Comparison of ENCODE assay signal across 12 cellular contexts in genomic region chr15:40746916-40747418, GRCh38. TPM values are rescaled to one million over a fixed set of nuclear protein-coding genes. Genes with fewer than 3 reads are reported as not detected.
A peak's percentile ranks its signal among the peaks of the same experiment; 100 is the strongest.
DNase-seq lines count a peak whose midpoint lies in the region; ATAC-seq, FAIRE-seq and TF ChIP-seq lines count a peak whose summit lies in the region.
"Had no signal": no experiment of that assay in that cellular context is flagged by ENCODE, and none has a peak within 500 bp of the region (broad histone marks: within the 10 kb centered on the region; RNA-seq: fewer than 3 reads in every experiment).

No MANE protein-coding gene starts in this region.

- H3K4me3 ChIP-seq in A673 (ENCODE audit: low read depth, low read length, poor library complexity, severe bottlenecking) (no peak overlapping the region), H1 (ENCODE audit: extremely low read depth in 1 of 4, insufficient read depth in 2 of 4, low read depth in 3 of 4, low read length in 4 of 4) (no peak overlapping the region)
- no peak overlapping the region for H3K4me3 ChIP-seq in CD4-positive, alpha-beta memory T cell (ENCODE audit: low read length in 2 of 2)

- WGBS in H1 (ENCODE audit: extremely low coverage in 1 of 2, insufficient coverage in 1 of 2, insufficient read length in 1 of 2, insufficient replicate concordance in 2 of 2, low coverage in 1 of 2, low lambda C conversion rate in 2 of 2, missing lambda C conversion rate in 1 of 2), 2 experiments = 90% methylated on average over 3 of the region's 3 CpGs; no CpG with 5 or more reads in 1 of the 2 experiments

- no peak overlapping the region for H3K4me2 ChIP-seq in H1 (ENCODE audit: insufficient read depth in 1 of 2, low read depth in 2 of 2, low read length in 2 of 2)

- intact Hi-C loops in A673 (cut with micrococcal nuclease; ENCODE audit: unreplicated experiment) = loop anchor here (2.0 kb wide), 2 partner anchors 112 to 146 kb away; no protein-coding TSS in a partner anchor
- intact Hi-C loops in CD4-positive, alpha-beta memory T cell (cut with micrococcal nuclease) = no loop called here

- no peak for TF ChIP-seq EP300 in H1 (IDR thresholded peaks at IDR 0.05; ENCODE audit: borderline replicate concordance in 1 of 2, low read depth in 2 of 2, low read length in 2 of 2)

- no peak for TF ChIP-seq RAD21 in H1 (IDR thresholded peaks at IDR 0.05 in 1 of 2, conservative IDR thresholded peaks at IDR 0.05 in 1 of 2; ENCODE audit: low read depth in 2 of 2, low read length in 2 of 2)

- H2AFZ ChIP-seq in H1 (ENCODE audit: low read length) = no peak overlapping the region

- FAIRE-seq in H1 (lab: Jason Lieb, UNC) = no peak
- FAIRE-seq: islet of Langerhans had no signal

- no peaks in the 10 kb centered on the region for H3K9me3 ChIP-seq in A673 (ENCODE audit: low read depth, low read length, poor library complexity, severe bottlenecking)
- no peaks in the 10 kb centered on the region for H3K9me3 ChIP-seq in CD4-positive, alpha-beta memory T cell (ENCODE audit: control insufficient read depth in 1 of 2, low read length in 2 of 2)
- no peaks in the 10 kb centered on the region for H3K9me3 ChIP-seq in H1 (ENCODE audit: insufficient read depth in 2 of 2, low read depth in 1 of 2, low read length in 1 of 2)

- peaks cover 0 to 2% (median 0%) of the 10 kb centered on the region in 8 donors for H3K9me3 Mint-ChIP-seq in CD4-positive, alpha-beta memory T cell
- H3K9me3 Mint-ChIP-seq: activated B cell treated with CpG ODN at 0.5 μM for 24 hours; naive thymus-derived CD8-positive, alpha-beta T cell had no signal

- H3K27ac Mint-ChIP-seq in CD4-positive, alpha-beta memory T cell = peak overlapping the region in 5 of 7 donors; percentile 27 to 70 (median 52)
- H3K27ac Mint-ChIP-seq: activated B cell treated with CpG ODN at 0.5 μM for 24 hours had no signal

- H3K79me2 ChIP-seq in H1 (ENCODE audit: control insufficient read depth in 1 of 2, insufficient read depth in 2 of 2, low read length in 2 of 2) = peaks cover 0 to 4% of the 10 kb centered on the region in 2 experiments; a peak in 1 of 4 replicates

- CTCF ChIA-PET in A673 (lab: Charles Lee) (interaction anchor here (0.5 to 1.5 kb wide), 12 partner anchors 16 to 320 kb away, joined by 3 to 9 read pairs (median 4); partner anchors contain the start of genes DNAJC17, RAD51, VPS18 and ZFYVE19), H1 (lab: Charles Lee; ENCODE audit: partially characterized antibody) (interaction anchor here (0.6 to 6.8 kb wide), 25 partner anchors 8 to 627 kb away, joined by 3 to 70 read pairs (median 4); partner anchors contain the start of genes C15orf62, DNAJC17, GCHFR and RHOV)
- CTCF ChIA-PET in CD4-positive, alpha-beta memory T cell (lab: Charles Lee; ENCODE audit: partially characterized antibody) = interaction anchor here (0.8 to 2.1 kb wide), 3 partner anchors 36 to 112 kb away, joined by 3 to 9 read pairs (median 4); no protein-coding TSS in a partner anchor

- TF ChIP-seq CTCF in A673 (conservative IDR thresholded peaks at IDR 0.05; ENCODE audit: low read depth, low read length) = no peak
- no peak for TF ChIP-seq CTCF in H1 (IDR thresholded peaks at IDR 0.05; ENCODE audit: control extremely low read depth in 1 of 3, insufficient read depth in 1 of 3, low read depth in 1 of 3, low read length in 3 of 3)
- TF ChIP-seq CTCF in GM13977 (IDR thresholded peaks at IDR 0.05; ENCODE audit: extremely low read depth, insufficient read depth, missing control alignments) = no peak

- no peak for ATAC-seq in GM18517 (IDR thresholded peaks at IDR 0.05; ENCODE audit: unreplicated experiment)

- no TSS peak for BruUV-seq in A673 (replicated peaks; lab: Mats Ljungman, UMichigan)

- no peak overlapping the region for H2BK5ac ChIP-seq in H1 (ENCODE audit: low read depth, low read length)

- TF ChIP-seq POLR2A in H1 (IDR thresholded peaks at IDR 0.05; ENCODE audit: control extremely low read depth in 1 of 2, low read depth in 2 of 2, low read length in 2 of 2) = no peak

- H3K36me3 ChIP-seq in A673 (ENCODE audit: insufficient read depth, low read length, poor library complexity, severe bottlenecking) = peaks cover 42% of the 10 kb centered on the region
- H3K36me3 ChIP-seq in CD4-positive, alpha-beta memory T cell (ENCODE audit: insufficient read depth, low read length) = peaks cover 20% of the 10 kb centered on the region
- peaks cover 0 to 11% (median 3%) of the 10 kb centered on the region in 4 experiments; a peak in 5 of 8 replicates for H3K36me3 ChIP-seq in H1 (ENCODE audit: control insufficient read depth in 2 of 4, insufficient read depth in 4 of 4, low read length in 3 of 4)

- no peak overlapping the region for H4K91ac ChIP-seq in H1 (replicated peaks; ENCODE audit: insufficient read length, low read length)

- H2BK12ac ChIP-seq in H1 (ENCODE audit: low read depth, low read length) = no peak overlapping the region

- peak; percentile 87 for DNase-seq in A673 (ENCODE audit: low spot score)
- DNase-seq in CD4-positive, alpha-beta memory T cell = no peak
- peak; percentile 1 for DNase-seq in NCI-H345 treated with DMSO at 0.1 percent for 48 hours (lab: John Stamatoyannopoulos, UW; ENCODE audit: unreplicated experiment)
- no peak for DNase-seq in H1 (ENCODE audit: low read depth in 1 of 2, low spot score in 2 of 2)
- no peak for DNase-seq in putamen (ENCODE audit: low spot score)
- no peak for DNase-seq in GM13977 (ENCODE audit: low spot score)
- DNase-seq in activated CD4-positive, CD25-positive, alpha-beta regulatory T cell (lab: John Stamatoyannopoulos, UW) = no peak
- DNase-seq: activated B cell treated with CpG ODN at 0.5 μM for 24 hours, NCI-H774 had no signal

- no peak overlapping the region for H3K9ac ChIP-seq in H1 (replicated peaks in 1 of 4; ENCODE audit: extremely low read depth in 1 of 4, low read depth in 3 of 4, low read length in 3 of 4)

- H2BK120ac ChIP-seq in H1 (replicated peaks; ENCODE audit: low read depth, low read length) = no peak overlapping the region

- H3K56ac ChIP-seq in H1 (replicated peaks; ENCODE audit: insufficient read length, low read depth, low read length) = no peak overlapping the region

- H3K18ac ChIP-seq in H1 (ENCODE audit: extremely low read depth, low read length) = no peak overlapping the region

- no peak overlapping the region for H3K4ac ChIP-seq in H1 (replicated peaks; ENCODE audit: insufficient read length, low read depth, low read length)

- no peak overlapping the region for H4K8ac ChIP-seq in H1 (ENCODE audit: extremely low read depth, insufficient read depth, low read length)

- no peaks in the 10 kb centered on the region for H4K20me1 ChIP-seq in H1 (replicated peaks in 1 of 2; ENCODE audit: control insufficient read depth in 1 of 2, insufficient read depth in 2 of 2, low read length in 2 of 2)

- H3K27me3 ChIP-seq in A673 (replicated peaks; ENCODE audit: insufficient read depth, low read depth, low read length, poor library complexity) (no peaks in the 10 kb centered on the region), H1 (replicated peaks in 1 of 4; ENCODE audit: control insufficient read depth in 3 of 4, extremely low read depth in 1 of 4, insufficient read depth in 3 of 4, low read length in 3 of 4) (no peaks in the 10 kb centered on the region)
- H3K27me3 ChIP-seq in CD4-positive, alpha-beta memory T cell (ENCODE audit: insufficient read depth, low read length) = no peaks in the 10 kb centered on the region

- H3K79me1 ChIP-seq in H1 (ENCODE audit: low read depth, low read length) = 0 out of 2 replicates have a peak, but pooled peaks cover 2% of the 10 kb centered on the region

- H2BK15ac ChIP-seq in H1 (ENCODE audit: low read length) = no peak overlapping the region

- H3K23ac ChIP-seq in H1 (ENCODE audit: insufficient read length) = no peak overlapping the region

- H3K4me1 ChIP-seq in A673 (ENCODE audit: insufficient read depth, low read length, poor library complexity, severe bottlenecking) (peaks cover 19% of the 10 kb centered on the region), H1 (replicated peaks in 1 of 4; ENCODE audit: control insufficient read depth in 3 of 4, insufficient read depth in 4 of 4, low read length in 3 of 4) (peaks cover 0 to 2% (median 0%) of the 10 kb centered on the region in 4 experiments; a peak in 1 of 7 replicates)
- H3K4me1 ChIP-seq in CD4-positive, alpha-beta memory T cell (ENCODE audit: insufficient read depth, low read length) = peaks cover 28% of the 10 kb centered on the region

- H3K27me3 Mint-ChIP-seq in CD4-positive, alpha-beta memory T cell = no peaks in the 10 kb centered on the region
- H3K27me3 Mint-ChIP-seq: activated B cell treated with CpG ODN at 0.5 μM for 24 hours; naive thymus-derived CD8-positive, alpha-beta T cell had no signal

- peaks cover 20 to 56% of the 10 kb centered on the region in 2 donors for H3K36me3 Mint-ChIP-seq in CD4-positive, alpha-beta memory T cell

- POLR2A ChIA-PET in A673 (lab: Charles Lee; ENCODE audit: low non-redundant PET) (interaction anchor here (0.6 kb wide), 2 partner anchors 9 to 39 kb away, joined by 3 to 4 read pairs; no protein-coding TSS in a partner anchor), H1 (lab: Charles Lee; ENCODE audit: partially characterized antibody) (interaction anchor here (0.6 to 1.8 kb wide), 12 partner anchors 9 to 207 kb away, joined by 3 to 11 read pairs (median 4); partner anchors contain the start of genes GCHFR, RAD51 and SPINT1)
- POLR2A ChIA-PET in CD4-positive, alpha-beta memory T cell (lab: Charles Lee; ENCODE audit: partially characterized antibody) = no interaction called here

- no peak overlapping the region for H2BK20ac ChIP-seq in H1 (ENCODE audit: low read length)

- peaks cover 13 to 29% (median 18%) of the 10 kb centered on the region in 4 donors for H3K4me1 Mint-ChIP-seq in CD4-positive, alpha-beta memory T cell
- H3K4me1 Mint-ChIP-seq: activated B cell treated with CpG ODN at 0.5 μM for 24 hours had no signal

- H3K14ac ChIP-seq in H1 (ENCODE audit: insufficient read length) = no peak overlapping the region

- peak overlapping the region; percentile 73 for H3K27ac ChIP-seq in A673 (ENCODE audit: low read depth, low read length, poor library complexity, severe bottlenecking)
- no peak overlapping the region for H3K27ac ChIP-seq in CD4-positive, alpha-beta memory T cell (ENCODE audit: low read depth, low read length)
- no peak overlapping the region for H3K27ac ChIP-seq in H1 (ENCODE audit: low read depth, low read length)

- no peak overlapping the region for H3K4me3 Mint-ChIP-seq in CD4-positive, alpha-beta memory T cell
- H3K4me3 Mint-ChIP-seq: activated B cell treated with CpG ODN at 0.5 μM for 24 hours; naive thymus-derived CD8-positive, alpha-beta T cell had no signal

- no peak overlapping the region for H4K5ac ChIP-seq in H1 (ENCODE audit: insufficient read length, low read depth, low read length)

- in situ Hi-C loops in GM13977 (cut with MboI; ENCODE audit: low pct_unique_long_range_greater_than_20kb, low sequenced_read_pairs, unreplicated experiment) = no loop called here

- H2AK5ac ChIP-seq in H1 (ENCODE audit: low read depth, low read length) = no peak overlapping the region

- H3K23me2 ChIP-seq in H1 (ENCODE audit: low read depth, low read length) = no peaks in the 10 kb centered on the region

RNA-seq across cellular contexts. Expression of gene RMDN3, which starts 8.1 kb away (rescaled TPM):
- total RNA-seq in A673 (2021) = 50.8 and 50.9 TPM in 2 replicates
- total RNA-seq in CD4-positive, alpha-beta memory T cell = 10 to 100 TPM; 24.5 to 26.7 TPM
- polyA plus RNA-seq in CD4-positive, alpha-beta memory T cell = 10 to 100 TPM; 28.9 to 35.9 TPM
- total RNA-seq in H1 (2021; fragmentation: NEBNext Ultra II Directional; extraction: Animal tissue kit (Norgen Biotek cat#: 25700)) = 24.1 and 25.0 TPM in 2 replicates
- polyA plus RNA-seq in H1 (2011; rRNA removed) = 10.8 and 13.8 TPM in 2 replicates
- 20.3 TPM for polyA plus RNA-seq in H1 (2011; cell fraction: cytosol; rRNA removed)
- 13.7 TPM for polyA plus RNA-seq in H1 (2011; cell fraction: nucleus; rRNA removed)
- polyA plus RNA-seq in H1 (2012, experiment 1 of 2) = 15.4 to 21.6 TPM (median 20.6 TPM) in 4 replicates
- 8.8 TPM for polyA plus RNA-seq in H1 (2012, experiment 2 of 2)
- 15.6 TPM for polyA plus RNA-seq in H1 (2013, experiment 1 of 2)
- 17.2 TPM for polyA plus RNA-seq in H1 (2013, experiment 2 of 2)
- 7.7 and 9.4 TPM in 2 replicates for polyA minus RNA-seq in H1 (2011; rRNA and poly(A)+ RNA removed)
- 9.2 TPM for polyA minus RNA-seq in H1 (2011; cell fraction: cytosol; rRNA and poly(A)+ RNA removed)
- 7.6 TPM for polyA minus RNA-seq in H1 (2011; cell fraction: nucleus; rRNA and poly(A)+ RNA removed)

RNA-seq across cellular contexts. Expression of gene GCHFR, which starts 16.9 kb away (rescaled TPM):
- 7.1 and 10.8 TPM in 2 replicates for total RNA-seq in A673 (2021)
- total RNA-seq in CD4-positive, alpha-beta memory T cell = 10 to 100 TPM; 21.2 to 24.1 TPM
- 100 to 1,000 TPM in 1 of 2 donors, 10 to 100 TPM in 1; 74.8 to 115 TPM for polyA plus RNA-seq in CD4-positive, alpha-beta memory T cell
- total RNA-seq in H1 (2021; fragmentation: NEBNext Ultra II Directional; extraction: Animal tissue kit (Norgen Biotek cat#: 25700)) = 22.7 and 25.9 TPM in 2 replicates
- polyA plus RNA-seq in H1 (2011; rRNA removed) = 81.5 and 102 TPM in 2 replicates
- 59.2 TPM for polyA plus RNA-seq in H1 (2011; cell fraction: cytosol; rRNA removed)
- polyA plus RNA-seq in H1 (2011; cell fraction: nucleus; rRNA removed) = 56.4 TPM
- 21.1 to 35.2 TPM (median 30.6 TPM) in 4 replicates for polyA plus RNA-seq in H1 (2012, experiment 1 of 2)
- polyA plus RNA-seq in H1 (2012, experiment 2 of 2) = 35.5 TPM
- polyA plus RNA-seq in H1 (2013, experiment 1 of 2) = 29.6 TPM
- polyA plus RNA-seq in H1 (2013, experiment 2 of 2) = 28.9 TPM
- polyA minus RNA-seq in H1 (2011; rRNA and poly(A)+ RNA removed) = 8.3 and 8.8 TPM in 2 replicates
- polyA minus RNA-seq in H1 (2011; cell fraction: cytosol; rRNA and poly(A)+ RNA removed) = 14.4 TPM
- polyA minus RNA-seq in H1 (2011; cell fraction: nucleus; rRNA and poly(A)+ RNA removed) = 17.8 TPM

RNA-seq across cellular contexts. Expression of gene C15orf62, which starts 22.8 kb away (rescaled TPM):
- 0.33 and 0.62 TPM in 2 replicates for total RNA-seq in A673 (2021)
- total RNA-seq in CD4-positive, alpha-beta memory T cell = 1 to 10 TPM; 3.5 TPM
- polyA plus RNA-seq in CD4-positive, alpha-beta memory T cell = under 1 TPM; 0.24 to 0.29 TPM
- total RNA-seq in H1 (2021; fragmentation: NEBNext Ultra II Directional; extraction: Animal tissue kit (Norgen Biotek cat#: 25700)) = 0.56 and 0.57 TPM in 2 replicates
- 0.06 and 0.19 TPM in 2 replicates for polyA plus RNA-seq in H1 (2011; rRNA removed)
- polyA plus RNA-seq in H1 (2011; cell fraction: cytosol; rRNA removed) = 0.09 TPM
- polyA plus RNA-seq in H1 (2011; cell fraction: nucleus; rRNA removed) = 0.19 TPM
- polyA plus RNA-seq in H1 (2012, experiment 1 of 2) = 0.75 to 1.7 TPM (median 1.1 TPM) in 4 replicates
- 0.87 TPM for polyA plus RNA-seq in H1 (2012, experiment 2 of 2)
- polyA plus RNA-seq in H1 (2013, experiment 1 of 2) = 0.20 TPM
- 0.24 TPM for polyA plus RNA-seq in H1 (2013, experiment 2 of 2)
- 0.13 TPM in 1 of 2 replicates, not detected in the other for polyA minus RNA-seq in H1 (2011; rRNA and poly(A)+ RNA removed)
- not detected for polyA minus RNA-seq in H1 (2011; cell fraction: cytosol; rRNA and poly(A)+ RNA removed)
- polyA minus RNA-seq in H1 (2011; cell fraction: nucleus; rRNA and poly(A)+ RNA removed) = 0.80 TPM

RNA-seq across cellular contexts. Expression of gene RAD51, which starts 52.0 kb away (rescaled TPM):
- 44.8 and 51.1 TPM in 2 replicates for total RNA-seq in A673 (2021)
- total RNA-seq in CD4-positive, alpha-beta memory T cell = 1 to 10 TPM in 1 of 2 experiments, under 1 TPM in 1; 0.93 to 1.7 TPM
- polyA plus RNA-seq in CD4-positive, alpha-beta memory T cell = 1 to 10 TPM in 1 of 2 donors, under 1 TPM in 1; 0.21 to 1.6 TPM
- 41.6 and 42.4 TPM in 2 replicates for total RNA-seq in H1 (2021; fragmentation: NEBNext Ultra II Directional; extraction: Animal tissue kit (Norgen Biotek cat#: 25700))
- 25.2 and 32.2 TPM in 2 replicates for polyA plus RNA-seq in H1 (2011; rRNA removed)
- 30.9 TPM for polyA plus RNA-seq in H1 (2011; cell fraction: cytosol; rRNA removed)
- 24.2 TPM for polyA plus RNA-seq in H1 (2011; cell fraction: nucleus; rRNA removed)
- 33.8 to 46.3 TPM (median 41.0 TPM) in 4 replicates for polyA plus RNA-seq in H1 (2012, experiment 1 of 2)
- polyA plus RNA-seq in H1 (2012, experiment 2 of 2) = 9.7 TPM
- polyA plus RNA-seq in H1 (2013, experiment 1 of 2) = 14.0 TPM
- polyA plus RNA-seq in H1 (2013, experiment 2 of 2) = 12.9 TPM
- 46.5 and 51.4 TPM in 2 replicates for polyA minus RNA-seq in H1 (2011; rRNA and poly(A)+ RNA removed)
- 21.7 TPM for polyA minus RNA-seq in H1 (2011; cell fraction: cytosol; rRNA and poly(A)+ RNA removed)
- polyA minus RNA-seq in H1 (2011; cell fraction: nucleus; rRNA and poly(A)+ RNA removed) = 21.8 TPM

RNA-seq across cellular contexts. Expression of gene ZFYVE19, which starts 59.9 kb away (rescaled TPM):
- total RNA-seq in A673 (2021) = 26.4 and 27.1 TPM in 2 replicates
- total RNA-seq in CD4-positive, alpha-beta memory T cell = 10 to 100 TPM; 34.1 to 35.0 TPM
- polyA plus RNA-seq in CD4-positive, alpha-beta memory T cell = 10 to 100 TPM; 10.4 to 20.4 TPM
- 10.7 and 11.2 TPM in 2 replicates for total RNA-seq in H1 (2021; fragmentation: NEBNext Ultra II Directional; extraction: Animal tissue kit (Norgen Biotek cat#: 25700))
- 21.8 and 23.7 TPM in 2 replicates for polyA plus RNA-seq in H1 (2011; rRNA removed)
- polyA plus RNA-seq in H1 (2011; cell fraction: cytosol; rRNA removed) = 29.4 TPM
- polyA plus RNA-seq in H1 (2011; cell fraction: nucleus; rRNA removed) = 40.8 TPM
- 11.4 to 14.9 TPM (median 14.1 TPM) in 4 replicates for polyA plus RNA-seq in H1 (2012, experiment 1 of 2)
- polyA plus RNA-seq in H1 (2012, experiment 2 of 2) = 15.7 TPM
- 8.8 TPM for polyA plus RNA-seq in H1 (2013, experiment 1 of 2)
- polyA plus RNA-seq in H1 (2013, experiment 2 of 2) = 7.9 TPM
- 15.7 and 27.7 TPM in 2 replicates for polyA minus RNA-seq in H1 (2011; rRNA and poly(A)+ RNA removed)
- 11.6 TPM for polyA minus RNA-seq in H1 (2011; cell fraction: cytosol; rRNA and poly(A)+ RNA removed)
- 13.3 TPM for polyA minus RNA-seq in H1 (2011; cell fraction: nucleus; rRNA and poly(A)+ RNA removed)

Comparison
In these comparisons a context has a peak if more than half of its experiments do, and no peak if none do; other contexts are left out.
1. DNase-seq: peak in A673 (single experiment) and NCI-H345 treated with DMSO at 0.1 percent for 48 hours (single experiment); none in CD4-positive, alpha-beta memory T cell (0 of 5), H1 (0 of 2), putamen (single experiment), GM13977 (single experiment) and activated CD4-positive, CD25-positive, alpha-beta regulatory T cell (0 of 4).